ENCODE assay signal across 8 cellular contexts in the genomic region with DNA sequence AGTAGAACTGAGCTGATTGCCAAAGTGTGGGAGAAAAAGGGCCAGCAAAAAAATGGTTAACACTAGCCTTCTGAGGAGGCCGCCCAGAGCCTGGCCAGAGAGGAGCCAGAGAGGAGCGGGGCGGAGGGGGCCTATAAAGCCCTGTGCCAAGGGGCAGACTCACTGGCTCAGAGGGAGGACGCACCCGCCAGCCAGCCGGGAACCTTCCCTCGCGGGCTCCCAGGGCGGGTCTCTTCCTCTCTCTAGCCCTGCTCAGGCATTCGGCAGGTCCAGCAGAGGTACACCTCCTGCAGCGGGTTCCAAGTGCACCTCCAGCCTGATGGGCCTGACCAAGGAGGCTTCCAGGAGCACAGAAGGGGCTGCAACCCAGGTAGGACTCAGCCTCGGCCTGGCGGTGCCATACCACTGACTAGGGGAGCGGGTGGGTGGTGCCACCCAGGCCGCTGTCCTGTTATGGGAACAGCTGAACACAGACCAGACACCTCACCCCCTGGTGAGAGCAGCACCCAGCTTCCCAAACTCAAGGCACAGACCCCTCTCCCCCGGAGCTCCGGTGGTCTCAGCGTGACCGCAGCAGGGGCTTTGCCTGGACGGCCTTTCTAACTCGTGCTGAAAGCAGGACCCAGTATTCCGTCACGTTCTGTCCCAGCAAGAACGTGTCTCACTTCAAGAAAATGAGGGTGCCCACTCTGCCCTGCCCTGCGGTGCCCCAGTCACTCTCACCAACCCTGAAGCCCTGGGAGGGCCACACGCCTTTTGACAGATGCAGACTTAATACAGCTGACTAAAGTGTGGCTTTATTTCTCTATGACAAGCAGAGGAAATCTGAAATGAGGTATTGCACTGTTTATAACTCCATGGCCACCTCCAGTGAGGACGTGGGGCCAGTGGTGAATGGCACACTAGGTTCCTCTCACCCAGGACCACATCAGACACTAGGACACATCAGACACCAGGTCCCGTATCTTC. TPM values are rescaled to one million over a fixed set of nuclear protein-coding genes. Genes with fewer than 3 reads are reported as not detected.
A peak's percentile ranks its signal among the peaks of the same experiment; 100 is the strongest.
DNase-seq lines count a peak whose midpoint lies in the region; ATAC-seq and TF ChIP-seq lines count a peak whose summit lies in the region.

Gene GPER1 (plus strand): TSS at position 162 of the 969 bp plus-strand sequence. CDS start 3,616 bp downstream, outside the sequence.

- intact Hi-C loops in lower lobe of right lung (cut with DNase I), result no loop called here

- H3K4me1 ChIP-seq in ES-I3 (ENCODE audit: insufficient read depth, low read length), result peaks cover 11% of the 10 kb centered on the region
- H3K4me1 ChIP-seq in NT2/D1 (ENCODE audit: insufficient read depth, insufficient read length), result peaks cover 25% of the 10 kb centered on the region
- H3K4me1 ChIP-seq in lower lobe of right lung, result peaks cover 41% of the 10 kb centered on the region

- H3K9ac ChIP-seq in ES-I3 (ENCODE audit: low read depth, low read length) (peak within 1 kb of the TSS; percentile 42; the same call in 1 of the 2 replicates), NT2/D1 (ENCODE audit: insufficient read length, low read depth) (peak within 1 kb of the TSS; percentile 82)

- ATAC-seq in lower lobe of right lung (peak; percentile 73 to 87), GM21825 (IDR thresholded peaks at IDR 0.05; ENCODE audit: unreplicated experiment) (no peak)

- H3K36me3 ChIP-seq in ES-I3 (ENCODE audit: insufficient read depth, low read length) (no peaks in the 10 kb centered on the region), NT2/D1 (ENCODE audit: insufficient read depth, insufficient read length, low read length) (peaks cover 47% of the 10 kb centered on the region), lower lobe of right lung (peaks cover 18% of the 10 kb centered on the region)

- H3K27me3 ChIP-seq in NT2/D1 (ENCODE audit: insufficient read depth, insufficient read length) (no peaks in the 10 kb centered on the region), lower lobe of right lung (ENCODE audit: low read depth) (no peaks in the 10 kb centered on the region)

- H3K27ac ChIP-seq in lower lobe of right lung, result peak within 1 kb of the TSS; percentile 64

- DNase-seq in NT2/D1 (ENCODE audit: low read depth, low spot score), result no peak
- peak; percentile 40 for DNase-seq in dedifferentiated amniotic fluid mesenchymal stem cell (ENCODE audit: extremely low spot score)
- DNase-seq in lower lobe of right lung, result peak; percentile 71
- DNase-seq in ureter (ENCODE audit: low spot score), result peak; percentile 62
- DNase-seq in NK-92 (lab: John Stamatoyannopoulos, UW; ENCODE audit: unreplicated experiment), result no peak
- no peak for DNase-seq in stimulated activated CD4-positive, alpha-beta T cell treated with anti-CD3 and anti-CD28 coated beads, Interleukin-4, amount 100 ng/mL, for 4 hours

- peak within 1 kb of the TSS; percentile 53 for H3K4me3 ChIP-seq in NT2/D1 (ENCODE audit: insufficient read length, low read depth)
- H3K4me3 ChIP-seq in lower lobe of right lung, result peak within 1 kb of the TSS; percentile 53

- TF ChIP-seq CTCF in lower lobe of right lung (IDR thresholded peaks at IDR 0.05), result no peak

- H3K9me3 ChIP-seq in ES-I3 (ENCODE audit: control insufficient read depth, insufficient read depth, low read length) (no peaks in the 10 kb centered on the region), NT2/D1 (ENCODE audit: insufficient read depth, low read length) (no peaks in the 10 kb centered on the region), lower lobe of right lung (no peaks in the 10 kb centered on the region)

RNA-seq across cellular contexts. Expression of gene GPER1, which starts in this region (rescaled TPM):
- total RNA-seq in lower lobe of right lung (26.0 TPM), ureter (3.4 TPM)

Comparison
In these comparisons a context has a peak if more than half of its experiments do, and no peak if none do; other contexts are left out.
1. DNase-seq: peak in dedifferentiated amniotic fluid mesenchymal stem cell (single experiment), lower lobe of right lung (single experiment) and ureter (single experiment); none in NT2/D1 (single experiment), NK-92 (single experiment) and stimulated activated CD4-positive, alpha-beta T cell treated with anti-CD3 and anti-CD28 coated beads, Interleukin-4, amount 100 ng/mL, for 4 hours (0 of 2).